18 cellular contexts compared by ENCODE assay signal in genomic region chr13:89343165-89343564, GRCh38.
DNase-seq lines count a peak whose midpoint lies in the region; ATAC-seq, FAIRE-seq and TF ChIP-seq lines count a peak whose summit lies in the region.
"Had no signal": no experiment of that assay in that cellular context is flagged by ENCODE, and none has a peak within 500 bp of the region (broad histone marks: within the 10 kb centered on the region; RNA-seq: fewer than 3 reads in every experiment).

No MANE protein-coding gene starts in this region.

- no peaks in the 10 kb centered on the region for H4K20me1 ChIP-seq in PC-9 (ENCODE audit: insufficient read depth)

- H3K36me3 ChIP-seq in PC-9 (ENCODE audit: low read depth) = no peaks in the 10 kb centered on the region
- H3K36me3 ChIP-seq in right lobe of liver = no peaks in the 10 kb centered on the region
- no peaks in the 10 kb centered on the region for H3K36me3 ChIP-seq in left ventricle myocardium inferior

- no peaks in the 10 kb centered on the region for H3K9me2 ChIP-seq in PC-9 (ENCODE audit: insufficient read depth)

- no peak for ATAC-seq in right lobe of liver

- TF ChIP-seq CTCF in PC-9 (conservative IDR thresholded peaks at IDR 0.05) (no peak), epithelial cell of esophagus (IDR thresholded peaks at IDR 0.05; ENCODE audit: insufficient read depth, low read depth, low read length, missing control alignments) (no peak), right lobe of liver (IDR thresholded peaks at IDR 0.05) (no peak), left ventricle myocardium inferior (IDR thresholded peaks at IDR 0.05; ENCODE audit: borderline replicate concordance) (no peak)

- intact Hi-C loops in PC-9 (cut with micrococcal nuclease; ENCODE audit: unreplicated experiment) = no loop called here
- intact Hi-C loops in right lobe of liver (cut with DNase I) = no loop called here
- intact Hi-C loops in left ventricle myocardium inferior (cut with micrococcal nuclease) = no loop called here

- H3K4me1 ChIP-seq in PC-9 (replicated peaks; ENCODE audit: insufficient read depth) = no peaks in the 10 kb centered on the region
- H3K4me1 ChIP-seq in right lobe of liver = no peaks in the 10 kb centered on the region
- H3K4me1 ChIP-seq in left ventricle myocardium inferior = no peaks in the 10 kb centered on the region

- 67% methylated on average over 1 of the region's 1 CpG for WGBS in right lobe of liver (ENCODE audit: insufficient coverage, low coverage, low lambda C conversion rate, missing lambda C conversion rate)

- no peaks in the 10 kb centered on the region for H3F3A ChIP-seq in PC-9 (ENCODE audit: insufficient read depth, low read depth)

- H3K4me2 ChIP-seq in PC-9 = no peak overlapping the region

- H3K9me3 ChIP-seq in PC-9 (ENCODE audit: insufficient read depth, low read depth) (no peaks in the 10 kb centered on the region), right lobe of liver (no peaks in the 10 kb centered on the region), left ventricle myocardium inferior (replicated peaks) (peaks cover 6% of the 10 kb centered on the region)

- no TSS peak for BruUV-seq in PC-9 (replicated peaks; lab: Mats Ljungman, UMichigan)

- DNase-seq in H54 (ENCODE audit: insufficient read length, low spot score) (no peak), PC-9 (no peak), epithelial cell of esophagus (ENCODE audit: low read depth) (peak; percentile 36), kidney tubule cell (ENCODE audit: low spot score) (peak; percentile 39), right lobe of liver (no peak), OCI-M1 (lab: John Stamatoyannopoulos, UW) (no peak), left ventricle myocardium inferior (no peak)
- DNase-seq: C1 segment of cervical spinal cord; Calu3; CD4-positive, alpha-beta memory T cell; COR-L47; DMS53; DMS79 treated with DMSO at 0.1 percent for 48 hours; GOT3; H7; HCEC 1CT had no signal

- POLR2A ChIA-PET in PC-9 (lab: Charles Lee; ENCODE audit: unreplicated experiment) = no interaction called here

- H3K27me3 ChIP-seq in PC-9 (ENCODE audit: insufficient read depth, low read depth) (no peaks in the 10 kb centered on the region), right lobe of liver (no peaks in the 10 kb centered on the region), left ventricle myocardium inferior (ENCODE audit: low read depth) (no peaks in the 10 kb centered on the region)

- H3K27ac ChIP-seq in PC-9 (no peak overlapping the region), right lobe of liver (no peak overlapping the region), left ventricle myocardium inferior (replicated peaks) (no peak overlapping the region)

- FAIRE-seq in H54 (lab: Jason Lieb, UNC) = peak; percentile 33
- FAIRE-seq: G401.6, GM12892 had no signal

- no peaks in the 10 kb centered on the region for H3K79me2 ChIP-seq in PC-9 (ENCODE audit: low read depth)

- H2AFZ ChIP-seq in PC-9 = 0 out of 2 replicates have a peak overlapping the region, but pooled peaks have one; percentile 12

- CTCF ChIA-PET in PC-9 (lab: Charles Lee) = no interaction called here

- H3K4me3 ChIP-seq in PC-9 (no peak overlapping the region), epithelial cell of esophagus (ENCODE audit: low read length) (no peak overlapping the region), right lobe of liver (no peak overlapping the region), left ventricle myocardium inferior (no peak overlapping the region)

- no peak for TF ChIP-seq POLR2A in H54 (IDR thresholded peaks at IDR 0.05; ENCODE audit: low read depth, low read length)
- no peak for TF ChIP-seq POLR2A in right lobe of liver (IDR thresholded peaks at IDR 0.05)

Comparison
In these comparisons a context has a peak if more than half of its experiments do, and no peak if none do; other contexts are left out.
1. DNase-seq: peak in epithelial cell of esophagus (single experiment) and kidney tubule cell (single experiment); none in H54 (single experiment), PC-9 (0 of 2), right lobe of liver (0 of 3), OCI-M1 (single experiment) and left ventricle myocardium inferior (single experiment).